In the genomic region with DNA sequence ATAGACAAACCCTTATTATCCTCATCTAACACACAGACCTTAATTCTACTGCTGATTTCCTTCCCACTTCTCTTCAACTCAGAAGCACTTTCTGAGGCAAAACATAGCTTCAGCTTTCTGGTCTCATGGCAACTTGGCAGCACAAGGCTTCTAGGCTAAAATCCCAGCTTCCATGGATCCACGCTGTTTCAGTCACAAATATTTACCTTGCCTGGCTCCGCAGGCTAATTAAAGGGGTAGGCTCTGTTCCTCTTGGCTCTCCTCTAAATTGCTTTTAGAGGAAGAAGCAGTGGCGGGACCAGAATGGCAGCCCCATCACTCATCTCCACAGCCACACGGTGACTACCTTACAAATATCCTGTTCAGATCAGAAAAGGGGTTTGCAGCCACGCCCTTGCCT, we compare ENCODE assay signal across 13 cellular contexts.
DNase-seq lines count a peak whose midpoint lies in the region; ATAC-seq and TF ChIP-seq lines count a peak whose summit lies in the region.
"Had no signal": no experiment of that assay in that cellular context is flagged by ENCODE, and none has a peak within 500 bp of the region (broad histone marks: within the 10 kb centered on the region; RNA-seq: fewer than 3 reads in every experiment).

No MANE protein-coding gene starts in this region.

- no peak for TF ChIP-seq POLR2A in right lobe of liver (IDR thresholded peaks at IDR 0.05)

- ATAC-seq in PC-3 (no peak), right lobe of liver (peak; percentile 78 to 87 (median 81)), HG03108 (IDR thresholded peaks at IDR 0.05; ENCODE audit: unreplicated experiment) (no peak), T-cell (replicated peaks in 1 of 4) (no peak)
- ATAC-seq: activated CD4-positive, CD25-positive, alpha-beta regulatory T cell treated with anti-CD3 and anti-CD28 coated beads, Interleukin-2, amount 50 U/mL, for 24 hours; esophagus mucosa; Panc1 had no signal

- CTCF ChIA-PET in PC-3 (lab: Charles Lee): no interaction called here
- CTCF ChIA-PET in T-cell (lab: Charles Lee): no interaction called here

- no peak overlapping the region for H3K4me3 Mint-ChIP-seq in T-cell

- H3K4me1 Mint-ChIP-seq in T-cell: no peaks in the 10 kb centered on the region

- H3K27ac ChIP-seq in 22Rv1 (peak overlapping the region; percentile 83), PC-3 (ENCODE audit: low read length) (no peak overlapping the region), right lobe of liver (peak overlapping the region in 1 of 3 donors; percentile 47)

- no peaks in the 10 kb centered on the region for H4K20me1 ChIP-seq in PC-3 (ENCODE audit: low read length)

- intact Hi-C loops in PC-3 (cut with micrococcal nuclease): no loop called here
- intact Hi-C loops in right lobe of liver (cut with DNase I): loop anchor here in 1 of 2 donors (10.0 kb wide), 1 partner anchor 79 kb away; no protein-coding TSS in a partner anchor

- peak overlapping the region; percentile 40; the same call in 1 of the 2 replicates for H3K4me2 ChIP-seq in PC-3 (ENCODE audit: low read length)

- H3K4me1 ChIP-seq in PC-3 (ENCODE audit: insufficient read depth, low read length) (peaks cover 5% of the 10 kb centered on the region; the same call in 1 of the 2 replicates), right lobe of liver (peaks cover 0 to 21% (median 2%) of the 10 kb centered on the region in 4 donors)

- BruUV-seq in PC-3 (replicated peaks; lab: Mats Ljungman, UMichigan): no TSS peak

- no peaks in the 10 kb centered on the region for H3K9me2 ChIP-seq in PC-3 (replicated peaks; ENCODE audit: low read length)

- peak overlapping the region; percentile 65 for H2AFZ ChIP-seq in PC-3 (ENCODE audit: low read length)

- no peak overlapping the region for H3K27ac Mint-ChIP-seq in T-cell

- H3K9me3 Mint-ChIP-seq in T-cell: peaks cover 0 to 15% (median 14%) of the 10 kb centered on the region in 3 donors

- peaks cover 0 to 10% of the 10 kb centered on the region in 2 donors for H3K27me3 Mint-ChIP-seq in T-cell

- peaks cover 3% of the 10 kb centered on the region for H3K36me3 Mint-ChIP-seq in T-cell

- no peaks in the 10 kb centered on the region for H3K27me3 ChIP-seq in PC-3 (ENCODE audit: low read length)
- H3K27me3 ChIP-seq in right lobe of liver: no peaks in the 10 kb centered on the region

- H3K36me3 ChIP-seq in PC-3 (ENCODE audit: low read depth, low read length) (no peaks in the 10 kb centered on the region), right lobe of liver (no peaks in the 10 kb centered on the region)

- TF ChIP-seq CTCF in 22Rv1 (IDR thresholded peaks at IDR 0.05): no peak
- TF ChIP-seq CTCF in PC-3 (conservative IDR thresholded peaks at IDR 0.05; ENCODE audit: low read depth, low read length): no peak
- no peak for TF ChIP-seq CTCF in right lobe of liver (IDR thresholded peaks at IDR 0.05)

- WGBS in right lobe of liver (ENCODE audit: insufficient coverage, low coverage, low lambda C conversion rate, missing lambda C conversion rate): 18% methylated on average over 5 of the region's 5 CpGs

- no peaks in the 10 kb centered on the region for H3F3A ChIP-seq in PC-3 (ENCODE audit: low read length, unreplicated experiment)

- no peak overlapping the region for H3K4me3 ChIP-seq in PC-3 (ENCODE audit: low read length)
- H3K4me3 ChIP-seq in right lobe of liver: no peak overlapping the region

- H3K79me2 ChIP-seq in PC-3 (ENCODE audit: low read length): no peaks in the 10 kb centered on the region

- DNase-seq in NCI-H1417 (lab: John Stamatoyannopoulos, UW) (peak in 2 of 3 experiments; percentile 90 to 97), PC-3 (no peak), right lobe of liver (peak in 1 of 3 donors; percentile 66), epidermal melanocyte (ENCODE audit: insufficient read length, low spot score) (no peak), NCI-H146 (lab: John Stamatoyannopoulos, UW) (no peak), T-cell (no peak)
- DNase-seq: NCI-H187 treated with DMSO at 0.1 percent for 48 hours, trophoblast cell had no signal

- no peak overlapping the region for H3K9ac ChIP-seq in PC-3 (ENCODE audit: low read length)

- POLR2A ChIA-PET in PC-3 (lab: Charles Lee; ENCODE audit: unreplicated experiment) (no interaction called here), T-cell (lab: Charles Lee) (no interaction called here)

- H3K9me3 ChIP-seq in PC-3 (ENCODE audit: low read length) (no peaks in the 10 kb centered on the region), right lobe of liver (no peaks in the 10 kb centered on the region)

Comparison
In these comparisons a context has a peak if more than half of its experiments do, and no peak if none do; other contexts are left out.
1. DNase-seq: peak in NCI-H1417 (2 of 3); none in PC-3 (single experiment), epidermal melanocyte (single experiment), NCI-H146 (single experiment) and T-cell (0 of 34).
2. ATAC-seq: peak in right lobe of liver (4 of 4); none in PC-3 (single experiment), HG03108 (single experiment) and T-cell (0 of 4).